22 cellular contexts compared by ENCODE assay signal in genomic region chr11:69265210-69265609, GRCh38. TPM values are rescaled to one million over a fixed set of nuclear protein-coding genes. Genes with fewer than 3 reads are reported as not detected.
DNase-seq lines count a peak whose midpoint lies in the region; ATAC-seq, FAIRE-seq and TF ChIP-seq lines count a peak whose summit lies in the region.
"Had no signal": no experiment of that assay in that cellular context is flagged by ENCODE, and none has a peak within 500 bp of the region (broad histone marks: within the 10 kb centered on the region; RNA-seq: fewer than 3 reads in every experiment).

No MANE protein-coding gene starts in this region.

- DNase-seq in Right ventricle myocardium inferior (ENCODE audit: missing footprints) (peak; percentile 13), left ventricle myocardium superior (no peak), K562 (ENCODE audit: extremely low read depth in 1 of 4, low spot score in 3 of 4) (no peak), neural crest cell (ENCODE audit: low read depth, low spot score) (no peak), upper lobe of right lung (peak; percentile 56), AML-193 (lab: John Stamatoyannopoulos, UW) (no peak), CD1c-positive myeloid dendritic cell (ENCODE audit: extremely low spot score) (no peak)
- DNase-seq: 8988T; ACHN; C1 segment of cervical spinal cord; Caco-2; CD4-positive, CD25-positive, alpha-beta regulatory T cell; CD8-positive, alpha-beta T cell; DMS153; DND-41; GM23248; H7; HCEC 1CT had no signal

- FAIRE-seq in K562 (lab: Jason Lieb, UNC) = no peak
- FAIRE-seq: A549, G401.6, GM12892, H1 had no signal

- H3K27me3 ChIP-seq in K562 (ENCODE audit: control insufficient read depth in 2 of 2, insufficient read depth in 2 of 2, low read length in 2 of 2) = peaks cover 8 to 47% of the 10 kb centered on the region in 2 experiments; a peak in 4 of 5 replicates
- no peaks in the 10 kb centered on the region for H3K27me3 ChIP-seq in upper lobe of right lung

- H3K9me1 ChIP-seq in K562 (ENCODE audit: control insufficient read depth, insufficient read depth, low read length) = no peaks in the 10 kb centered on the region

- no peak overlapping the region for H2AFZ ChIP-seq in K562 (ENCODE audit: low read depth, low read length)
- H2AFZ ChIP-seq: GM23248 had no signal

- POLR2A ChIA-PET in K562 (lab: Yijun Ruan, JAX) = no interaction called here

- peaks cover 12% of the 10 kb centered on the region for H3K4me1 Mint-ChIP-seq in neural crest cell

- no peak overlapping the region for H3K4me3 Mint-ChIP-seq in neural crest cell
- H3K4me3 Mint-ChIP-seq: CD4-positive, CD25-positive, alpha-beta regulatory T cell; CD8-positive, alpha-beta T cell had no signal

- H3K36me3 ChIP-seq in K562 (ENCODE audit: control insufficient read depth, insufficient read depth, low read length) = no peaks in the 10 kb centered on the region
- no peaks in the 10 kb centered on the region for H3K36me3 ChIP-seq in upper lobe of right lung

- peaks cover 11% of the 10 kb centered on the region for H3K9me3 Mint-ChIP-seq in neural crest cell
- H3K9me3 Mint-ChIP-seq: CD8-positive, alpha-beta T cell had no signal

- H4K20me1 ChIP-seq in K562 (replicated peaks; ENCODE audit: control insufficient read depth, insufficient read depth, low read length) = no peaks in the 10 kb centered on the region

- TF ChIP-seq CTCF in K562 (IDR thresholded peaks at IDR 0.05 in 2 of 3, conservative IDR thresholded peaks at IDR 0.05 in 1 of 3; ENCODE audit: insufficient read depth in 2 of 3, low read depth in 1 of 3, low read length in 3 of 3) = no peak
- no peak for TF ChIP-seq CTCF in neural crest cell (conservative IDR thresholded peaks at IDR 0.05)
- TF ChIP-seq CTCF in upper lobe of right lung (IDR thresholded peaks at IDR 0.05) = no peak

- intact Hi-C loops in Right ventricle myocardium inferior (cut with DNase I) (no loop called here), left ventricle myocardium superior (cut with micrococcal nuclease) (no loop called here), K562 (cut with micrococcal nuclease) (no loop called here), upper lobe of right lung (cut with DNase I) (no loop called here)

- TF ChIP-seq POLR2A in K562 (conservative IDR thresholded peaks at IDR 0.05) = no peak

- no peaks in the 10 kb centered on the region for H3K27me3 Mint-ChIP-seq in neural crest cell (ENCODE audit: low read depth)
- H3K27me3 Mint-ChIP-seq: CD4-positive, CD25-positive, alpha-beta regulatory T cell had no signal

- H3K9ac ChIP-seq in K562 (ENCODE audit: insufficient read depth in 1 of 2, low read depth in 2 of 2, low read length in 2 of 2) = no peak overlapping the region
- H3K9ac ChIP-seq: GM23248 had no signal

- CTCF ChIA-PET in K562 (lab: Yijun Ruan, JAX; ENCODE audit: low intra/inter-chr PET ratio) = no interaction called here

- H3K9me3 ChIP-seq in K562 (replicated peaks; ENCODE audit: control insufficient read depth, insufficient read depth, low read depth, low read length) (no peaks in the 10 kb centered on the region), upper lobe of right lung (no peaks in the 10 kb centered on the region)
- H3K9me3 ChIP-seq: A549 had no signal

- H3K36me3 Mint-ChIP-seq in neural crest cell (ENCODE audit: low read depth) = no peaks in the 10 kb centered on the region
- H3K36me3 Mint-ChIP-seq: CD4-positive, CD25-positive, alpha-beta regulatory T cell; CD8-positive, alpha-beta T cell had no signal

- H3K79me2 ChIP-seq in K562 (ENCODE audit: control insufficient read depth, insufficient read depth, low read length) = no peaks in the 10 kb centered on the region

- WGBS in K562 (ENCODE audit: insufficient coverage, low coverage, missing lambda C conversion rate) = 1% methylated on average over 6 of the region's 6 CpGs

- H3K4me3 ChIP-seq in K562 (no peak overlapping the region), upper lobe of right lung (no peak overlapping the region)
- H3K4me3 ChIP-seq: A549, GM23248 had no signal

- BruUV-seq in K562 (replicated peaks; lab: Mats Ljungman, UMichigan) = no TSS peak

- TF ChIP-seq RAD21 in K562 (CRISPR knock-in tag; conservative IDR thresholded peaks at IDR 0.05 in 1 of 2, IDR thresholded peaks at IDR 0.05 in 1 of 2) = no peak

- no peak overlapping the region for H3K27ac ChIP-seq in K562 (ENCODE audit: extremely low read depth, low read depth, low read length)
- H3K27ac ChIP-seq in upper lobe of right lung = no peak overlapping the region
- H3K27ac ChIP-seq: A549, GM23248 had no signal

- H3K4me2 ChIP-seq in K562 (ENCODE audit: insufficient read depth, low read length) = no peak overlapping the region
- H3K4me2 ChIP-seq: A549 had no signal

- ATAC-seq in Right ventricle myocardium inferior (no peak), left ventricle myocardium superior (no peak), K562 (no peak), upper lobe of right lung (no peak)
- ATAC-seq: A549; CD8-positive, alpha-beta T cell had no signal

- peak overlapping the region; percentile 76 for H3K27ac Mint-ChIP-seq in neural crest cell (ENCODE audit: unreplicated experiment)
- H3K27ac Mint-ChIP-seq: CD4-positive, CD25-positive, alpha-beta regulatory T cell; CD8-positive, alpha-beta T cell had no signal

- H3K4me1 ChIP-seq in K562 (replicated peaks in 1 of 2; ENCODE audit: control insufficient read depth in 2 of 2, insufficient read depth in 2 of 2, low read length in 2 of 2) = peaks cover 0 to 9% of the 10 kb centered on the region in 2 experiments; a peak in 2 of 5 replicates
- peaks cover 14% of the 10 kb centered on the region for H3K4me1 ChIP-seq in upper lobe of right lung
- H3K4me1 ChIP-seq: A549 had no signal

- in situ Hi-C loops in K562 (cut with MboI) = no loop called here

- TF ChIP-seq EP300 in K562 (IDR thresholded peaks at IDR 0.05; ENCODE audit: low read length) = no peak

TF ChIP-seq in K562, 482 proteins besides CTCF, POLR2A, EP300 and RAD21 (continues in another document):
- TF ChIP-seq ADNP (tag; IDR thresholded peaks at IDR 0.05) = no peak
- TF ChIP-seq KLF16 (IDR thresholded peaks at IDR 0.05) = no peak
- TF ChIP-seq SP1 (CRISPR knock-in tag; IDR thresholded peaks at IDR 0.05) = no peak
- TF ChIP-seq, protein P1, sequence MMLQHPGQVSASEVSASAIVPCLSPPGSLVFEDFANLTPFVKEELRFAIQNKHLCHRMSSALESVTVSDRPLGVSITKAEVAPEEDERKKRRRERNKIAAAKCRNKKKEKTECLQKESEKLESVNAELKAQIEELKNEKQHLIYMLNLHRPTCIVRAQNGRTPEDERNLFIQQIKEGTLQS (IDR thresholded peaks at IDR 0.05) = peak; percentile 60; the same call in 1 of the 2 replicates
- TF ChIP-seq, protein P1 (CRISPR knock-in tag; conservative IDR thresholded peaks at IDR 0.05) = no peak
- TF ChIP-seq TRIM28 (IDR thresholded peaks at IDR 0.05) = no peak
- TF ChIP-seq ARHGAP35 (IDR thresholded peaks at IDR 0.05; ENCODE audit: partially characterized antibody) = no peak
- no peak for TF ChIP-seq NR3C1 (CRISPR knock-in tag; IDR thresholded peaks at IDR 0.05)
- TF ChIP-seq MCM7 (IDR thresholded peaks at IDR 0.05) = no peak
- no peak for TF ChIP-seq CREB1 (IDR thresholded peaks at IDR 0.05)
- TF ChIP-seq CREB1 (CRISPR knock-in tag; IDR thresholded peaks at IDR 0.05) = no peak
- TF ChIP-seq ZNF3 (CRISPR knock-in tag; IDR thresholded peaks at IDR 0.05) = no peak
- no peak for TF ChIP-seq KAT7 (CRISPR knock-in tag; IDR thresholded peaks at IDR 0.05; ENCODE audit: borderline replicate concordance)

RNA-seq across cellular contexts. Expression of gene MYEOV, which starts 28.7 kb away (rescaled TPM):
- total RNA-seq in Right ventricle myocardium inferior (not detected), left ventricle myocardium superior (not detected), K562 (2014; rRNA removed) (29.5 and 33.6 TPM in 2 replicates), K562 (2014; rRNA removed; fragmentation: Illumina TruSeq; extraction: Trizol) (29.7 and 32.2 TPM in 2 replicates), K562 (2015; rRNA removed; fragmentation: Illumina TruSeq; extraction: Trizol) (26.1 and 28.1 TPM in 2 replicates), K562 (2021) (77.7 and 92.3 TPM in 2 replicates), neural crest cell (0.16 and 0.35 TPM in 2 replicates), upper lobe of right lung (0.23 TPM)
- 153 and 334 TPM in 2 replicates for total RNA-seq in K562 (2011; cell fraction: chromatin; rRNA removed; ENCODE audit: low replicate concordance)
- total RNA-seq in K562 (2011; cell fraction: nucleolus; rRNA removed) = 281 and 292 TPM in 2 replicates
- total RNA-seq in K562 (2011; cell fraction: nucleoplasm; rRNA removed) = 180 and 211 TPM in 2 replicates
- polyA plus RNA-seq in K562 (2011; rRNA removed) (133 TPM in 2 replicates), K562 (2014; fragmentation: Illumina TruSeq; extraction: Trizol) (68.2 and 86.9 TPM in 2 replicates), K562 (2014; fragmentation: Nextera tagmentation; extraction: Ambion mirVana) (10 to 100 TPM; 10.2 to 11.5 TPM), K562 (2014; rRNA removed) (80.9 and 87.6 TPM in 2 replicates)
- polyA plus RNA-seq in K562 (2011; cell fraction: cytosol; rRNA removed) = 96.6 and 154 TPM in 2 replicates
- 301 and 457 TPM in 2 replicates for polyA plus RNA-seq in K562 (2011; cell fraction: nucleus; rRNA removed)
- polyA plus RNA-seq in K562 (2012) = 69.0 and 89.1 TPM in 2 replicates
- polyA minus RNA-seq in K562 (2011; rRNA and poly(A)+ RNA removed) = 48.1 and 73.1 TPM in 2 replicates
- polyA minus RNA-seq in K562 (2011; cell fraction: cytosol; rRNA and poly(A)+ RNA removed) = 38.3 and 45.9 TPM in 2 replicates
- 87.9 and 158 TPM in 2 replicates for polyA minus RNA-seq in K562 (2011; cell fraction: nucleus; rRNA and poly(A)+ RNA removed)
- polyA plus RNA-seq: CD4-positive, CD25-positive, alpha-beta regulatory T cell had no signal

Comparison
In these comparisons a context has a peak if more than half of its experiments do, and no peak if none do; other contexts are left out.
1. DNase-seq: peak in Right ventricle myocardium inferior (single experiment) and upper lobe of right lung (single experiment); none in left ventricle myocardium superior (single experiment), K562 (0 of 4), neural crest cell (single experiment), AML-193 (0 of 2) and CD1c-positive myeloid dendritic cell (single experiment).
2. RNA of gene MYEOV, which starts 28.7 kb away (total RNA-seq): 26.1 to 334 TPM in K562; 0.16 to 0.35 TPM in neural crest cell, not detected in Right ventricle myocardium inferior (single experiment), 0.23 TPM in upper lobe of right lung (single experiment) and not detected in left ventricle myocardium superior (single experiment); every median in the first group is over 10 times any median in the second.